ENCODE assay signal across 19 cellular contexts in the genomic region with DNA sequence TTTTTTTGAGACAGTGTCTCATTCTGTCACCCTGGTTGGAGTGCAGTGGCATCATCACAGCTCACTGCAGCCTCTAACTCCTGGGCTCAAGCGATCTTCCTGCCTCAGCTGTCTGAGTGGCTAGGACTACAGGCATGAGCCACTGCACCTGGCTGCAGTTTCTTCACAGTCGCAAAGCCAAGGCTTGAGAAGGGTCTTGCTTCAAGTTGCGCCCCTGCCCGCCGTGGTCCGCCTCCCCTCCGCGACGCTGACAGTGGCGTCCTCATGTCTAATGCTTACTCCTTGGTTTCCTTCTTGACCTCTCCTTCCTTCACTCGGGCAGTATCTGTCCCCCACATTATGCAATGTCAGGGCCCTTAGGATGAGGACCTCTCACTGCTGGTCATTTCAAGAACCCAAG.
"Had no signal": no experiment of that assay in that cellular context is flagged by ENCODE, and none has a peak within 500 bp of the region (broad histone marks: within the 10 kb centered on the region; RNA-seq: fewer than 3 reads in every experiment).

No MANE protein-coding gene starts in this region.

- H3K27ac ChIP-seq: colonic mucosa, neural progenitor cell, parathyroid adenoma, prostate gland, right lobe of liver, tibial artery, upper lobe of left lung, uterus had no signal

- H3K27me3 ChIP-seq: colonic mucosa, heart left ventricle, neural progenitor cell, right lobe of liver, tibial artery, upper lobe of left lung, uterus had no signal

- DNase-seq: colonic mucosa; effector CD4-positive, alpha-beta T cell; heart left ventricle; hippocampal formation; kidney glomerular epithelial cell; mucosa of descending colon; natural killer cell; occipital lobe; right lobe of liver; stimulated activated CD4-positive, alpha-beta T cell treated with anti-CD3 and anti-CD28 coated beads, Interleukin-4, amount 100 ng/mL, for 1 hour; stimulated activated CD8-positive, alpha-beta memory T cell treated with anti-CD3 and anti-CD28 coated beads, Interleukin-4, amount 100 ng/mL, for 48 hours; tibial artery; upper lobe of left lung; uterus had no signal

- H3K9ac ChIP-seq: neural progenitor cell, parathyroid adenoma had no signal

- H3K9me3 ChIP-seq: colonic mucosa, heart left ventricle, mucosa of descending colon, prostate gland, right lobe of liver, tibial artery, upper lobe of left lung, uterus had no signal

- H3K9me3 Mint-ChIP-seq: natural killer cell; neural progenitor cell; stimulated activated effector memory CD8-positive, alpha-beta T cell treated with anti-CD3 and anti-CD28 coated beads, Interleukin-12 subunit alpha, Interleukin-12 subunit beta, amount 100 ng/mL, for 72 hours; stimulated activated naive CD8-positive, alpha-beta T cell treated with anti-CD3 and anti-CD28 coated beads, Interleukin-15, Interleukin-2, amounts not matched to agents 100 ng/mL and 50 ng/mL, for 24 hours had no signal

- H3K4me2 ChIP-seq: neural progenitor cell had no signal

- H3K4me1 ChIP-seq: colonic mucosa, prostate gland, right lobe of liver had no signal

- H3K27ac Mint-ChIP-seq: natural killer cell; neural progenitor cell; stimulated activated effector memory CD8-positive, alpha-beta T cell treated with anti-CD3 and anti-CD28 coated beads, Interleukin-12 subunit alpha, Interleukin-12 subunit beta, amount 100 ng/mL, for 72 hours; stimulated activated naive CD8-positive, alpha-beta T cell treated with anti-CD3 and anti-CD28 coated beads, Interleukin-15, Interleukin-2, amounts not matched to agents 100 ng/mL and 50 ng/mL, for 24 hours had no signal

- ATAC-seq: natural killer cell; stimulated activated effector memory CD8-positive, alpha-beta T cell treated with anti-CD3 and anti-CD28 coated beads, Interleukin-12 subunit alpha, Interleukin-12 subunit beta, amount 100 ng/mL, for 72 hours had no signal

- H3K4me3 Mint-ChIP-seq: natural killer cell; neural progenitor cell; stimulated activated effector memory CD8-positive, alpha-beta T cell treated with anti-CD3 and anti-CD28 coated beads, Interleukin-12 subunit alpha, Interleukin-12 subunit beta, amount 100 ng/mL, for 72 hours; stimulated activated naive CD8-positive, alpha-beta T cell treated with anti-CD3 and anti-CD28 coated beads, Interleukin-15, Interleukin-2, amounts not matched to agents 100 ng/mL and 50 ng/mL, for 24 hours had no signal

- H3K27me3 Mint-ChIP-seq: stimulated activated naive CD8-positive, alpha-beta T cell treated with anti-CD3 and anti-CD28 coated beads, Interleukin-15, Interleukin-2, amounts not matched to agents 100 ng/mL and 50 ng/mL, for 24 hours had no signal

- H3K36me3 Mint-ChIP-seq: natural killer cell; neural progenitor cell; stimulated activated effector memory CD8-positive, alpha-beta T cell treated with anti-CD3 and anti-CD28 coated beads, Interleukin-12 subunit alpha, Interleukin-12 subunit beta, amount 100 ng/mL, for 72 hours had no signal

- H3K36me3 ChIP-seq: colonic mucosa, neural progenitor cell, prostate gland, right lobe of liver, uterus had no signal

- H2AFZ ChIP-seq: neural progenitor cell, parathyroid adenoma had no signal

- H3K4me3 ChIP-seq: colonic mucosa, heart left ventricle, mucosa of descending colon, neural progenitor cell, prostate gland, right lobe of liver, tibial artery, upper lobe of left lung, uterus had no signal
